ENCODE assay signal across 1 cellular context in the genomic region with DNA sequence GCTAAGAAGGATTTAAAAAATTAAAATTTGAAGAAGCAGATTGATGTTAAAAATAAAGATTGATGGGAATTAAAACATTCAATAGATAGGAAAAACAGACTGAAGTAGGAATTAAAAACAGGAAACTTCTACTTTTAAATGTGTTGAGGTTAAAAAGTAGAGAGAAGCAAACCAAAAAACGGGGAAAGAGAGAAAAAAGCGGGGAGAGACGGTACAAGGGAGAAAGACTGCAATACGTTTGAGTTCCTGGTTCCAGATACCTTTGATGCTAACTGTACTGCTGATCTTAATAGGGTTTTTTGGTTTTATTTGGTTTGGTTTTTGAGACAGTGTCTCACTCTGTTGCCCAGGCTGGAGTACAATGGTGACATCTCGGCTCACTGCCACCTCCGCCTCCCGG.
TF ChIP-seq lines count a peak whose summit lies in the region.

No MANE protein-coding gene starts in this region.

TF ChIP-seq in H1, 55 proteins besides CTCF, POLR2A, EP300 and RAD21:
- TF ChIP-seq YY1 (IDR thresholded peaks at IDR 0.05; ENCODE audit: low read depth, low read length) (no peak), TCF12 (IDR thresholded peaks at IDR 0.05; ENCODE audit: low read depth, low read length) (no peak), RBBP5 (IDR thresholded peaks at IDR 0.05; ENCODE audit: borderline replicate concordance, low read depth, low read length) (no peak), EGR1 (IDR thresholded peaks at IDR 0.05; ENCODE audit: borderline replicate concordance, low read depth, low read length) (no peak), CBX5 (IDR thresholded peaks at IDR 0.05; ENCODE audit: low read depth, low read length) (no peak)
